17 cellular contexts compared by ENCODE assay signal in the genomic region with DNA sequence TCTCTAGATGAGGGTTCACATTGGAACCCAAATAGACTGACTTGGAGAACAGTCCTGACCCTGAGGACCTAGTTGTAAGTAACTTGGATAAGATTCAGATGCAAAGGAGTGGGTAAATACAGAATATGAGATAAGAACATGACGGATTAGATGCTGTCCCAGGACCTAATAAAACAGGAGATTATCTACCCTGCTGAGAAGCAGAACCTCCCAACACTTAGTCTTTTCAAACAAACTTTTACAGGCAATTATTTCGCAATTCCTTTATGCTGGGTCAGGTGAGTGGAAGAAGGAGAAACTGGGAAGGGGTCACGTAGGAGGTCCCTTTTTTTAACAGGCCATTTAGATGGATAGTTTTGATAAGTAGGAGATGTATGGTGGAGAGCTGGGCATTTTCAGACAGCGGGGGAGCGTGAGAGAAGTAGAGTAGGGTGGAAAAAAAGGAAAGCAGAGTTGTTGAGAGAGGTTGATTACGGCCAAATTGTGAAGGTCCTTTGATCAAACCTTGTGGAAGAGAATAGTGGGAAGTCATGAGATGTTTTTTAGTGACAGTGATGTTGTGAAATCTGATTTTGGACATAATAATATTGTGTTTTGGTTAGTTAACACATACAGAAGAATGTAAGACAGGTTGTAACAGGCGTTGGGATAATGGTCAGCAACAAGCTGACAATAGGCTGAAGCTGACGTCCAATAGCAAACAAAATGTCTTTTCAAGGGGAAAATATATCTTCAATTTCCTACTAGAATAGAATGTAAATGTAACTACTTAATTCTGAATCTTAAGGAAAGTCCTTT. TPM values are rescaled to one million over a fixed set of nuclear protein-coding genes. Genes with fewer than 3 reads are reported as not detected.
A peak's percentile ranks its signal among the peaks of the same experiment; 100 is the strongest.
DNase-seq lines count a peak whose midpoint lies in the region; ATAC-seq and TF ChIP-seq lines count a peak whose summit lies in the region.
"Had no signal": no experiment of that assay in that cellular context is flagged by ENCODE, and none has a peak within 500 bp of the region (broad histone marks: within the 10 kb centered on the region; RNA-seq: fewer than 3 reads in every experiment).

No MANE protein-coding gene starts in this region.

- no peak overlapping the region for H3K4me3 Mint-ChIP-seq in neural progenitor cell
- H3K4me3 Mint-ChIP-seq: CD8-positive, alpha-beta T cell had no signal

- H3K4me3 ChIP-seq in epithelial cell of esophagus (ENCODE audit: low read length): no peak overlapping the region
- no peak overlapping the region for H3K4me3 ChIP-seq in neural progenitor cell
- H3K4me3 ChIP-seq: BLaER1, HAP-1, MG63, Peyer's patch had no signal

- DNase-seq in ELF-1 (ENCODE audit: low read depth, low spot score) (peak; percentile 18), NCI-H226 (peak; percentile 25), epithelial cell of esophagus (ENCODE audit: low read depth) (peak; percentile 81), neural progenitor cell (ENCODE audit: low spot score) (no peak), nucleus accumbens (lab: John Stamatoyannopoulos, UW) (no peak), T-helper 1 cell (no peak)
- DNase-seq: CD8-positive, alpha-beta T cell; DMS79 treated with DMSO at 0.1 percent for 48 hours; MG63; NCI-H1092; NCI-H146; NCI-H510A treated with DMSO at 0.1 percent for 48 hours; Peyer's patch; SHP77 had no signal

- no peak overlapping the region for H3K27ac Mint-ChIP-seq in neural progenitor cell
- H3K27ac Mint-ChIP-seq: CD8-positive, alpha-beta T cell had no signal

- H4K20me1 ChIP-seq in neural progenitor cell (ENCODE audit: low read depth): no peaks in the 10 kb centered on the region
- H4K20me1 ChIP-seq: BLaER1 had no signal

- H3K9me3 ChIP-seq in neural progenitor cell (ENCODE audit: low read depth): no peaks in the 10 kb centered on the region
- H3K9me3 ChIP-seq: BLaER1, HAP-1, MG63, Peyer's patch had no signal

- H3K36me3 ChIP-seq in neural progenitor cell: no peaks in the 10 kb centered on the region
- H3K36me3 ChIP-seq: BLaER1, HAP-1, MG63, Peyer's patch had no signal

- no peaks in the 10 kb centered on the region for H3K27me3 Mint-ChIP-seq in neural progenitor cell (ENCODE audit: insufficient read depth, low read depth)

- H3K4me1 Mint-ChIP-seq in neural progenitor cell: no peaks in the 10 kb centered on the region

- no peak overlapping the region for H3K27ac ChIP-seq in neural progenitor cell
- H3K27ac ChIP-seq: BLaER1 had no signal

- no peaks in the 10 kb centered on the region for H3K36me3 Mint-ChIP-seq in neural progenitor cell
- H3K36me3 Mint-ChIP-seq: CD8-positive, alpha-beta T cell had no signal

- H3K4me1 ChIP-seq in neural progenitor cell: peaks cover 9% of the 10 kb centered on the region
- H3K4me1 ChIP-seq: BLaER1, HAP-1 had no signal

- no peak for TF ChIP-seq CTCF in epithelial cell of esophagus (IDR thresholded peaks at IDR 0.05; ENCODE audit: insufficient read depth, low read depth, low read length, missing control alignments)
- no peak for TF ChIP-seq CTCF in neural progenitor cell (IDR thresholded peaks at IDR 0.05)

- H3K79me2 ChIP-seq in neural progenitor cell (ENCODE audit: low read depth): no peaks in the 10 kb centered on the region

- H3K9ac ChIP-seq in neural progenitor cell: no peak overlapping the region
- H3K9ac ChIP-seq: BLaER1 had no signal

- H3K27me3 ChIP-seq in neural progenitor cell: no peaks in the 10 kb centered on the region
- H3K27me3 ChIP-seq: BLaER1, MG63, Peyer's patch had no signal

- H3K9me3 Mint-ChIP-seq in neural progenitor cell: no peaks in the 10 kb centered on the region

- H3F3A ChIP-seq in neural progenitor cell (ENCODE audit: low read depth): no peaks in the 10 kb centered on the region

- ATAC-seq in HG03108 (IDR thresholded peaks at IDR 0.05; ENCODE audit: unreplicated experiment): no peak
- ATAC-seq: CD8-positive, alpha-beta T cell had no signal

- peak overlapping the region; percentile 13 for H3K4me2 ChIP-seq in neural progenitor cell
- H3K4me2 ChIP-seq: BLaER1 had no signal

- H2AFZ ChIP-seq in neural progenitor cell (replicated peaks): no peak overlapping the region

RNA-seq across cellular contexts. Expression of gene FAM83B, which starts 32.8 kb away (rescaled TPM):
- total RNA-seq in neural progenitor cell (ENCODE audit: low replicate concordance): 5.3 and 6.3 TPM in 2 replicates
- total RNA-seq: CD8-positive, alpha-beta T cell had no signal

Comparison
In these comparisons a context has a peak if more than half of its experiments do, and no peak if none do; other contexts are left out.
1. DNase-seq: peak in ELF-1 (single experiment), NCI-H226 (single experiment) and epithelial cell of esophagus (single experiment); none in neural progenitor cell (single experiment), nucleus accumbens (0 of 56) and T-helper 1 cell (0 of 5).